Comparison of ENCODE assay signal across 9 cellular contexts in the genomic region with DNA sequence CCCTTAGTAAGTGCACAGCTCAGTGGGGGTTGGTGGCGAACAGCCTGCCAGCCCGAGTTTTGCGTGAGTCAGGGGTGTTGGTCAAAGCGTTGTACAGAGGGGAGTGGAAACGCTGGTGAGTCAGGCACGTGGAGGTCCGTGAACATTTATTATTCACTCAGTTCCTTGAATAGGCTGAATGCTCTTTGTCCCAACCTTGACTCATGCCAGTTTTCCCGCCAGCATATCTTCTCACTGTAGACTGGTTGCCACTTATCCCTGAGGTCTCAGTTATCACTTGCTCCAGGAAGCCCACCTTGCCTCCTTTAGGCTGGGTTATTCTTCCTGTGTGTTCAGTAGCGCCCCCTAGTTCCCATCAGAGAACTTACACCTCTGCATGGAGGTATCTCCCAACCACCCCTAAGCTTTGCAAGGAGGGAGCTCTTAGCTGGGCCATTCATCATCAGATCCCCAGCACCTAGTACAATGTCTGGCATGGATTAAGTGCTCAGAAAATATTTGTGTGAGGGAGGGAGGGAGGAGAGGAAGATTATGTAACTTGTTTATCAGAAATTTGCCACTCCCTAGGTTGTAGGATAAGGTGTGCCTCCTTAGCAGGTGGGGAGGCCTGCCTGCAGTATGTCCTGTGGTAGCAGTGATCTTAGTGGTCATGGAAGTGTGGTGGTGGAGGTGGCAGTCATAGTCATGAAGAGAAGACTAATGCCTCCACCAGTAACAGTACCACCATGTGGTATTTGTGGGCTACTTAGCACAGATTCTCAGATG.
DNase-seq lines count a peak whose midpoint lies in the region; ATAC-seq and TF ChIP-seq lines count a peak whose summit lies in the region.
"Had no signal": no experiment of that assay in that cellular context is flagged by ENCODE, and none has a peak within 500 bp of the region (broad histone marks: within the 10 kb centered on the region; RNA-seq: fewer than 3 reads in every experiment).

No MANE protein-coding gene starts in this region.

- no peaks in the 10 kb centered on the region; the same call in 1 of the 2 replicates for H3K36me3 ChIP-seq in H7 (replicated peaks; ENCODE audit: control insufficient read depth, insufficient read depth, low read length)

- no peak overlapping the region for H3K27ac ChIP-seq in C4-2B

- H3K36me3 Mint-ChIP-seq in activated naive CD8-positive, alpha-beta T cell treated with anti-CD3 and anti-CD28 coated beads for 36 hours: peaks cover 32% of the 10 kb centered on the region

- peaks cover 17% of the 10 kb centered on the region for H3K9me3 Mint-ChIP-seq in activated naive CD8-positive, alpha-beta T cell treated with anti-CD3 and anti-CD28 coated beads for 36 hours

- peaks cover 13% of the 10 kb centered on the region for H3K27me3 Mint-ChIP-seq in activated naive CD8-positive, alpha-beta T cell treated with anti-CD3 and anti-CD28 coated beads for 36 hours

- H3K4me3 Mint-ChIP-seq in activated naive CD8-positive, alpha-beta T cell treated with anti-CD3 and anti-CD28 coated beads for 36 hours: no peak overlapping the region

- peak; percentile 55 for TF ChIP-seq CTCF in C4-2B (conservative IDR thresholded peaks at IDR 0.05)

- peak; percentile 91 for DNase-seq in H7
- DNase-seq in activated naive CD8-positive, alpha-beta T cell treated with anti-CD3 and anti-CD28 coated beads for 36 hours: no peak
- DNase-seq in iris pigment epithelial cell (ENCODE audit: low read depth): peak; percentile 30
- DNase-seq in left cardiac atrium: no peak
- no peak for DNase-seq in inferior parietal cortex (ENCODE audit: extremely low spot score)
- DNase-seq: NCI-H1694 treated with DMSO at 0.1 percent for 48 hours had no signal

- ATAC-seq in GM19467 (IDR thresholded peaks at IDR 0.05; ENCODE audit: unreplicated experiment): no peak
- no peak for ATAC-seq in HG03039 (IDR thresholded peaks at IDR 0.05; ENCODE audit: unreplicated experiment)
- no peak for ATAC-seq in left cardiac atrium

- peaks cover 20% of the 10 kb centered on the region for H3K4me1 Mint-ChIP-seq in activated naive CD8-positive, alpha-beta T cell treated with anti-CD3 and anti-CD28 coated beads for 36 hours

- no peaks in the 10 kb centered on the region for H3K27me3 ChIP-seq in H7 (ENCODE audit: control insufficient read depth, insufficient read depth, low read length)

- peak overlapping the region; percentile 93 for H3K27ac Mint-ChIP-seq in activated naive CD8-positive, alpha-beta T cell treated with anti-CD3 and anti-CD28 coated beads for 36 hours

- no peak overlapping the region for H3K4me3 ChIP-seq in H7 (ENCODE audit: insufficient read depth, low read depth, low read length)

- intact Hi-C loops in left cardiac atrium (cut with DNase I): no loop called here

Comparison
In these comparisons a context has a peak if more than half of its experiments do, and no peak if none do; other contexts are left out.
1. DNase-seq: peak in H7 (single experiment) and iris pigment epithelial cell (single experiment); none in activated naive CD8-positive, alpha-beta T cell treated with anti-CD3 and anti-CD28 coated beads for 36 hours (single experiment), left cardiac atrium (single experiment) and inferior parietal cortex (single experiment).